Comparison of ENCODE assay signal across 17 cellular contexts in genomic region chr1:224053456-224053855, GRCh38.
DNase-seq lines count a peak whose midpoint lies in the region; ATAC-seq, FAIRE-seq and TF ChIP-seq lines count a peak whose summit lies in the region.
"Had no signal": no experiment of that assay in that cellular context is flagged by ENCODE, and none has a peak within 500 bp of the region (broad histone marks: within the 10 kb centered on the region; RNA-seq: fewer than 3 reads in every experiment).

No MANE protein-coding gene starts in this region.

- peaks cover 2% of the 10 kb centered on the region for H3K9me3 Mint-ChIP-seq in glutamatergic neuron (ENCODE audit: unreplicated experiment)
- H3K9me3 Mint-ChIP-seq: CD4-positive, CD25-positive, alpha-beta regulatory T cell; HFFc6; IgD-negative memory B cell had no signal

- intact Hi-C loops in OCI-LY7 (cut with micrococcal nuclease; ENCODE audit: unreplicated experiment), result no loop called here

- H3K9me2 ChIP-seq in OCI-LY7 (ENCODE audit: insufficient read depth, low read length), result no peaks in the 10 kb centered on the region

- peaks cover 10% of the 10 kb centered on the region for H3K36me3 Mint-ChIP-seq in glutamatergic neuron (ENCODE audit: unreplicated experiment)
- H3K36me3 Mint-ChIP-seq: CD4-positive, CD25-positive, alpha-beta regulatory T cell; IgD-negative memory B cell had no signal

- H3K27me3 ChIP-seq in BLaER1 treated with 17β-estradiol and CSF1 and Interleukin-3, amounts not matched to agents 10 nM and 100 nM, result no peaks in the 10 kb centered on the region

- no peak overlapping the region for H3K4me3 Mint-ChIP-seq in glutamatergic neuron (ENCODE audit: unreplicated experiment)
- H3K4me3 Mint-ChIP-seq: CD4-positive, CD25-positive, alpha-beta regulatory T cell; IgD-negative memory B cell had no signal

- FAIRE-seq in GM12891 (lab: Jason Lieb, UNC), result no peak
- FAIRE-seq: A549, G401.6, GM12892 had no signal

- no peak overlapping the region for H3K27ac ChIP-seq in BLaER1 treated with 17β-estradiol and CSF1 and Interleukin-3, amounts not matched to agents 10 nM and 100 nM
- H3K27ac ChIP-seq in OCI-LY7 (ENCODE audit: low read depth, low read length, poor library complexity, severe bottlenecking), result no peak overlapping the region
- H3K27ac ChIP-seq: A549 had no signal

- no peaks in the 10 kb centered on the region for H4K20me1 ChIP-seq in BLaER1 treated with 17β-estradiol and CSF1 and Interleukin-3, amounts not matched to agents 10 nM and 100 nM
- H4K20me1 ChIP-seq in OCI-LY7 (ENCODE audit: insufficient read depth, low read length), result no peaks in the 10 kb centered on the region

- ATAC-seq in HG02981 (IDR thresholded peaks at IDR 0.05; ENCODE audit: unreplicated experiment), result no peak
- ATAC-seq: A549 had no signal

- H3K4me3 ChIP-seq in BLaER1 treated with 17β-estradiol and CSF1 and Interleukin-3, amounts not matched to agents 10 nM and 100 nM, result no peak overlapping the region
- no peak overlapping the region for H3K4me3 ChIP-seq in OCI-LY7 (ENCODE audit: low read depth, low read length, poor library complexity, severe bottlenecking)
- H3K4me3 ChIP-seq: A549, HAP-1 had no signal

- TF ChIP-seq CTCF in OCI-LY7 (conservative IDR thresholded peaks at IDR 0.05; ENCODE audit: low read length), result no peak
- TF ChIP-seq CTCF in glutamatergic neuron (IDR thresholded peaks at IDR 0.05; ENCODE audit: partially characterized antibody, unreplicated experiment), result no peak

- no peak for DNase-seq in OCI-LY7 (ENCODE audit: low spot score)
- peak; percentile 70 for DNase-seq in dermis blood vessel endothelial cell
- no peak for DNase-seq in glutamatergic neuron
- no peak for DNase-seq in GM12891 (ENCODE audit: insufficient read length, low spot score)
- no peak for DNase-seq in hepatic stellate cell (ENCODE audit: low spot score)
- DNase-seq: CD4-positive, CD25-positive, alpha-beta regulatory T cell; DMS79 treated with DMSO at 0.1 percent for 48 hours; GOT3; KG1 had no signal

- H3K4me1 ChIP-seq in BLaER1 treated with 17β-estradiol and CSF1 and Interleukin-3, amounts not matched to agents 10 nM and 100 nM, result peaks cover 0 to 12% (median 8%) of the 10 kb centered on the region in 10 experiments; a peak in 11 of 20 replicates
- no peaks in the 10 kb centered on the region for H3K4me1 ChIP-seq in OCI-LY7 (ENCODE audit: insufficient read depth, low read length, poor library complexity, severe bottlenecking)
- H3K4me1 ChIP-seq: HAP-1 had no signal

- no peaks in the 10 kb centered on the region for H3K79me2 ChIP-seq in OCI-LY7 (ENCODE audit: insufficient read depth, low read depth, low read length)

- peak overlapping the region; percentile 5 for H3K27ac Mint-ChIP-seq in glutamatergic neuron (ENCODE audit: unreplicated experiment)
- H3K27ac Mint-ChIP-seq: CD4-positive, CD25-positive, alpha-beta regulatory T cell; IgD-negative memory B cell had no signal

- H3K4me2 ChIP-seq in BLaER1 treated with 17β-estradiol and CSF1 and Interleukin-3, amounts not matched to agents 10 nM and 100 nM, result peak overlapping the region in 6 of 11 experiments; percentile 1 to 35 (median 10); a peak in 4 of 22 replicates
- H3K4me2 ChIP-seq in OCI-LY7 (ENCODE audit: low read length), result no peak overlapping the region
- H3K4me2 ChIP-seq: A549 had no signal

- no peak for TF ChIP-seq POLR2A in GM12891 (IDR thresholded peaks at IDR 0.05; ENCODE audit: low read depth, low read length)

- H3K27me3 Mint-ChIP-seq in glutamatergic neuron (ENCODE audit: unreplicated experiment), result peaks cover 3% of the 10 kb centered on the region

- no TSS peak for BruUV-seq in OCI-LY7 (replicated peaks; lab: Mats Ljungman, UMichigan)

- H3K9ac ChIP-seq in BLaER1 treated with 17β-estradiol and CSF1 and Interleukin-3, amounts not matched to agents 10 nM and 100 nM, result no peak overlapping the region

- H2AFZ ChIP-seq in OCI-LY7 (ENCODE audit: low read length), result peak overlapping the region; percentile 60; the same call in 1 of the 2 replicates

- CTCF ChIA-PET in OCI-LY7 (lab: Charles Lee; ENCODE audit: unreplicated experiment), result interaction anchor here (0.5 kb wide), 1 partner anchor 535 kb away, joined by 11 read pairs; no protein-coding TSS in a partner anchor

- peaks cover 17% of the 10 kb centered on the region for H3K4me1 Mint-ChIP-seq in glutamatergic neuron (ENCODE audit: low read depth, unreplicated experiment)
- H3K4me1 Mint-ChIP-seq: CD4-positive, CD25-positive, alpha-beta regulatory T cell had no signal

- peaks cover 0 to 17% (median 3%) of the 10 kb centered on the region in 11 experiments; a peak in 8 of 22 replicates for H3K9me3 ChIP-seq in BLaER1 treated with 17β-estradiol and CSF1 and Interleukin-3, amounts not matched to agents 10 nM and 100 nM (replicated peaks in 1 of 11)
- H3K9me3 ChIP-seq in OCI-LY7 (ENCODE audit: low read length), result no peaks in the 10 kb centered on the region
- H3K9me3 ChIP-seq: A549, HAP-1 had no signal

- POLR2A ChIA-PET in OCI-LY7 (lab: Charles Lee), result no interaction called here

- no peaks in the 10 kb centered on the region for H3K36me3 ChIP-seq in BLaER1 treated with 17β-estradiol and CSF1 and Interleukin-3, amounts not matched to agents 10 nM and 100 nM
- H3K36me3 ChIP-seq in OCI-LY7 (ENCODE audit: insufficient read depth, low read length), result no peaks in the 10 kb centered on the region
- H3K36me3 ChIP-seq: HAP-1 had no signal

TF ChIP-seq in GM12891, 5 proteins besides CTCF, POLR2A, EP300 and RAD21:
- TF ChIP-seq POLR2AphosphoS5 (IDR thresholded peaks at IDR 0.05; ENCODE audit: low read depth, low read length), result no peak
- no peak for TF ChIP-seq PAX5 (IDR thresholded peaks at IDR 0.05; ENCODE audit: insufficient read depth, low read length, severe bottlenecking)
- no peak for TF ChIP-seq POU2F2 (IDR thresholded peaks at IDR 0.05; ENCODE audit: low read depth, low read length)
- TF ChIP-seq TAF1 (IDR thresholded peaks at IDR 0.05; ENCODE audit: low read depth, low read length), result no peak
- no peak for TF ChIP-seq SPI1 (IDR thresholded peaks at IDR 0.05; ENCODE audit: low read depth, low read length)
TF ChIP-seq in GM12891: peak in this region for 0.
